ENCODE assay signal across 16 cellular contexts in the genomic region with DNA sequence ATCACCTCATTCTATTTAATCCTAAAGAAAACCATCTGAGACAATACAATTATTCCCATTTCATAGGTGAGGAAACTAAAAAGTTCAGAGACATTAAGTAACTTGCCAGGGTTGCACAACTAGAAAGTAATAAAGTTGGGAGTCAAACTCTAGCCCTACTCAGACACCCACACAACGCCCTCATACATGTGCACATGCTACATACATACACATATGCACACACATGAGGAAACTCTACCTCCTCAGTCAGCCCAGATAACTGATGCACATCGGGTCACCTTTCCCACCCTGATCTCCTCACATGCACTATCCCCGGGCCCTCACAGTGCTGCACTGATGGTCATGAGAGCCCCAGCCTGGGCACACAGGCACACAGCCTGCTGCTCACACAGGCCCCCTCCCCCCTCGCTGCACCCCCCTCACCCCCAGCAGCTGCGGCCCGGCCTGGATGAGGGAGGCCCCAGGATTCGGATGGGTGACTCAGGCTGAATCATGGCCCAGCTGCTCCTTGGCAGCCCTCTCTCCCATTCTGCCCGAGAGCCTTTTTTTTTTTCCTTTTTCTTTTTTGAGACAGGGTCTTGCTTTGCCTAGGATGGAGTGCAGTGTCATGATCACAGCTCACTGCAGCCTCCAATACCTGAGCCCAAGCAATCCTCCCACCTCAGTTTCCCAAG. TPM values are rescaled to one million over a fixed set of nuclear protein-coding genes. Genes with fewer than 3 reads are reported as not detected.
DNase-seq lines count a peak whose midpoint lies in the region; TF ChIP-seq lines count a peak whose summit lies in the region.
"Had no signal": no experiment of that assay in that cellular context is flagged by ENCODE, and none has a peak within 500 bp of the region (broad histone marks: within the 10 kb centered on the region; RNA-seq: fewer than 3 reads in every experiment).

No MANE protein-coding gene starts in this region.

- H3K36me3 ChIP-seq in HEK293 (ENCODE audit: control insufficient read depth in 2 of 2, insufficient read depth in 1 of 2, low read length in 2 of 2): no peaks in the 10 kb centered on the region
- no peaks in the 10 kb centered on the region for H3K36me3 ChIP-seq in SJCRH30

- H3K27me3 ChIP-seq in SJCRH30: no peaks in the 10 kb centered on the region

- POLR2A ChIA-PET in HEK293 (lab: Yijun Ruan, JAX): no interaction called here

- no peak overlapping the region for H3K27ac Mint-ChIP-seq in mesothelial cell of epicardium
- H3K27ac Mint-ChIP-seq in activated T-helper 2 cell treated with anti-CD3 and anti-CD28 coated beads, Interferon-gamma antibody, Interleukin-2, Interleukin-4, amounts not matched to agents 10 μg/mL and 5 μg/mL and 100 μg/mL, durations not matched to agents 14 hours and 24 hours and 36 hours: no peak overlapping the region

- H3K4me1 Mint-ChIP-seq in mesothelial cell of epicardium: peaks cover 3% of the 10 kb centered on the region
- H3K4me1 Mint-ChIP-seq in activated T-helper 2 cell treated with anti-CD3 and anti-CD28 coated beads, Interferon-gamma antibody, Interleukin-2, Interleukin-4, amounts not matched to agents 10 μg/mL and 5 μg/mL and 100 μg/mL, durations not matched to agents 14 hours and 24 hours and 36 hours (ENCODE audit: low read depth): peaks cover 6% of the 10 kb centered on the region

- intact Hi-C loops in activated T-helper 2 cell treated with anti-CD3 and anti-CD28 coated beads, Interferon-gamma antibody, Interleukin-2, Interleukin-4, amounts not matched to agents 10 μg/mL and 5 μg/mL and 100 μg/mL, durations not matched to agents 14 hours and 24 hours and 36 hours (cut with micrococcal nuclease): loop anchor here (5.0 kb wide), 2 partner anchors 32 to 73 kb away; partner anchors contain the start of gene TSPAN17

- DNase-seq in SJCRH30 (peak; percentile 66 to 75), epithelial cell of esophagus (ENCODE audit: low read depth) (peak; percentile 78), stromal cell of bone marrow (ENCODE audit: low read depth) (peak; percentile 56), iPS-NIHi11 (ENCODE audit: low spot score) (no peak), mesothelial cell of epicardium (ENCODE audit: low spot score in 2 of 2, unreplicated experiment in 2 of 2) (no peak)
- no peak for DNase-seq in activated T-helper 2 cell treated with anti-CD3 and anti-CD28 coated beads, Interferon-gamma antibody, Interleukin-2, Interleukin-4, amounts not matched to agents 10 μg/mL and 5 μg/mL and 100 μg/mL, durations not matched to agents 14 hours and 24 hours and 36 hours (ENCODE audit: low spot score)
- DNase-seq: activated CD4-positive, alpha-beta T cell treated with anti-CD3 and anti-CD28 coated beads, Interleukin-2, amount 50 U/mL, for 48 hours; activated gamma-delta T cell treated with Interleukin-2 at 50 U/mL for 16 hours; DMS79; hippocampal formation; mesendoderm had no signal

- no peak overlapping the region for H3K4me3 Mint-ChIP-seq in mesothelial cell of epicardium
- H3K4me3 Mint-ChIP-seq in activated T-helper 2 cell treated with anti-CD3 and anti-CD28 coated beads, Interferon-gamma antibody, Interleukin-2, Interleukin-4, amounts not matched to agents 10 μg/mL and 5 μg/mL and 100 μg/mL, durations not matched to agents 14 hours and 24 hours and 36 hours (ENCODE audit: low read depth): no peak overlapping the region

- H3K4me3 ChIP-seq in HEK293 (ENCODE audit: low read depth, low read length) (no peak overlapping the region), SJCRH30 (no peak overlapping the region), epithelial cell of esophagus (ENCODE audit: low read length) (no peak overlapping the region)

- no peak overlapping the region for H3K27ac ChIP-seq in HEK293 (ENCODE audit: extremely low read depth, low read depth, low read length)
- no peak overlapping the region for H3K27ac ChIP-seq in SJCRH30

- no peaks in the 10 kb centered on the region for H3K9me3 ChIP-seq in HEK293 (ENCODE audit: control insufficient read depth, insufficient read depth, low read depth, low read length)
- H3K9me3 ChIP-seq in SJCRH30 (replicated peaks): no peaks in the 10 kb centered on the region

- H3K27me3 Mint-ChIP-seq in mesothelial cell of epicardium (ENCODE audit: low read depth): peaks cover 87% of the 10 kb centered on the region
- H3K27me3 Mint-ChIP-seq in activated T-helper 2 cell treated with anti-CD3 and anti-CD28 coated beads, Interferon-gamma antibody, Interleukin-2, Interleukin-4, amounts not matched to agents 10 μg/mL and 5 μg/mL and 100 μg/mL, durations not matched to agents 14 hours and 24 hours and 36 hours (ENCODE audit: low read depth): peaks cover 61% of the 10 kb centered on the region

- CTCF ChIA-PET in HEK293 (lab: Yijun Ruan, JAX): interaction anchor here (0.6 kb wide), 1 partner anchor 184 kb away, joined by 4 read pairs; no protein-coding TSS in a partner anchor

- TF ChIP-seq CTCF in HEK293 (tag by site-specific recombination; IDR thresholded peaks at IDR 0.05): no peak
- TF ChIP-seq CTCF in epithelial cell of esophagus (IDR thresholded peaks at IDR 0.05; ENCODE audit: insufficient read depth, low read depth, low read length, missing control alignments): no peak
- TF ChIP-seq CTCF in mesothelial cell of epicardium (IDR thresholded peaks at IDR 0.05; ENCODE audit: unreplicated experiment): no peak

- H3K4me1 ChIP-seq in HEK293 (ENCODE audit: control insufficient read depth, insufficient read depth, low read length) (peaks cover 6% of the 10 kb centered on the region; the same call in 1 of the 2 replicates), SJCRH30 (peaks cover 17% of the 10 kb centered on the region)

- no peaks in the 10 kb centered on the region for H3K36me3 Mint-ChIP-seq in mesothelial cell of epicardium
- no peaks in the 10 kb centered on the region for H3K36me3 Mint-ChIP-seq in activated T-helper 2 cell treated with anti-CD3 and anti-CD28 coated beads, Interferon-gamma antibody, Interleukin-2, Interleukin-4, amounts not matched to agents 10 μg/mL and 5 μg/mL and 100 μg/mL, durations not matched to agents 14 hours and 24 hours and 36 hours (ENCODE audit: low read depth)

- no peaks in the 10 kb centered on the region for H3K9me3 Mint-ChIP-seq in mesothelial cell of epicardium
- no peaks in the 10 kb centered on the region for H3K9me3 Mint-ChIP-seq in activated T-helper 2 cell treated with anti-CD3 and anti-CD28 coated beads, Interferon-gamma antibody, Interleukin-2, Interleukin-4, amounts not matched to agents 10 μg/mL and 5 μg/mL and 100 μg/mL, durations not matched to agents 14 hours and 24 hours and 36 hours

TF ChIP-seq in HEK293, 187 proteins besides CTCF, POLR2A, EP300 and RAD21:
- TF ChIP-seq ZBTB17 (tag by site-specific recombination; IDR thresholded peaks at IDR 0.05) (no peak), ZFHX2 (tag by site-specific recombination; conservative IDR thresholded peaks at IDR 0.05) (peak; percentile 62)

RNA-seq across cellular contexts. Expression of gene GPRIN1, which starts 5.0 kb away (rescaled TPM):
- total RNA-seq in SJCRH30 (2014; rRNA removed; shearing (Covaris generic)): 6.5 and 6.9 TPM in 2 replicates
- 1.0 to 1.3 TPM (median 1.1 TPM) in 3 replicates for total RNA-seq in mesothelial cell of epicardium
- 3.0 and 3.6 TPM in 2 replicates for total RNA-seq in activated T-helper 2 cell treated with anti-CD3 and anti-CD28 coated beads, Interferon-gamma antibody, Interleukin-2, Interleukin-4, amounts not matched to agents 10 μg/mL and 5 μg/mL and 100 μg/mL, durations not matched to agents 14 hours and 24 hours and 36 hours

RNA-seq across cellular contexts. Expression of gene SNCB, which starts 15.4 kb away (rescaled TPM):
- total RNA-seq in SJCRH30 (2014; rRNA removed; shearing (Covaris generic)): not detected in 2 replicates
- total RNA-seq in mesothelial cell of epicardium: not detected in 3 replicates
- not detected in 2 replicates for total RNA-seq in activated T-helper 2 cell treated with anti-CD3 and anti-CD28 coated beads, Interferon-gamma antibody, Interleukin-2, Interleukin-4, amounts not matched to agents 10 μg/mL and 5 μg/mL and 100 μg/mL, durations not matched to agents 14 hours and 24 hours and 36 hours
- total RNA-seq: posterior vena cava; subcutaneous adipose tissue; T-helper 1 cell treated with Interleukin-12 subunit alpha and Interleukin-12 subunit beta and Interleukin-4 antibody, amounts not matched to agents 30 ng/mL and 1 ng/mL, for 36 hours had no signal

RNA-seq across cellular contexts. Expression of gene EIF4E1B, which starts 15.5 kb away (rescaled TPM):
- not detected in 2 replicates for total RNA-seq in SJCRH30 (2014; rRNA removed; shearing (Covaris generic))
- total RNA-seq in mesothelial cell of epicardium: not detected in 3 replicates
- total RNA-seq in activated T-helper 2 cell treated with anti-CD3 and anti-CD28 coated beads, Interferon-gamma antibody, Interleukin-2, Interleukin-4, amounts not matched to agents 10 μg/mL and 5 μg/mL and 100 μg/mL, durations not matched to agents 14 hours and 24 hours and 36 hours: not detected in 2 replicates
- total RNA-seq: dermis microvascular lymphatic vessel endothelial cell; posterior vena cava; subcutaneous adipose tissue; T-helper 1 cell treated with Interleukin-12 subunit alpha and Interleukin-12 subunit beta and Interleukin-4 antibody, amounts not matched to agents 30 ng/mL and 1 ng/mL, for 36 hours had no signal

RNA-seq across cellular contexts. Expression of gene TSPAN17, which starts 32.3 kb away (rescaled TPM):
- 25.3 and 26.5 TPM in 2 replicates for total RNA-seq in SJCRH30 (2014; rRNA removed; shearing (Covaris generic))
- 47.3 to 51.1 TPM (median 47.3 TPM) in 3 replicates for total RNA-seq in mesothelial cell of epicardium
- total RNA-seq in activated T-helper 2 cell treated with anti-CD3 and anti-CD28 coated beads, Interferon-gamma antibody, Interleukin-2, Interleukin-4, amounts not matched to agents 10 μg/mL and 5 μg/mL and 100 μg/mL, durations not matched to agents 14 hours and 24 hours and 36 hours: 32.7 and 33.9 TPM in 2 replicates

Comparison
In these comparisons a context has a peak if more than half of its experiments do, and no peak if none do; other contexts are left out.
1. DNase-seq: peak in SJCRH30 (2 of 2), epithelial cell of esophagus (single experiment) and stromal cell of bone marrow (single experiment); none in iPS-NIHi11 (single experiment), mesothelial cell of epicardium (0 of 2) and activated T-helper 2 cell treated with anti-CD3 and anti-CD28 coated beads, Interferon-gamma antibody, Interleukin-2, Interleukin-4, amounts not matched to agents 10 μg/mL and 5 μg/mL and 100 μg/mL, durations not matched to agents 14 hours and 24 hours and 36 hours (single experiment).